In the genomic region with DNA sequence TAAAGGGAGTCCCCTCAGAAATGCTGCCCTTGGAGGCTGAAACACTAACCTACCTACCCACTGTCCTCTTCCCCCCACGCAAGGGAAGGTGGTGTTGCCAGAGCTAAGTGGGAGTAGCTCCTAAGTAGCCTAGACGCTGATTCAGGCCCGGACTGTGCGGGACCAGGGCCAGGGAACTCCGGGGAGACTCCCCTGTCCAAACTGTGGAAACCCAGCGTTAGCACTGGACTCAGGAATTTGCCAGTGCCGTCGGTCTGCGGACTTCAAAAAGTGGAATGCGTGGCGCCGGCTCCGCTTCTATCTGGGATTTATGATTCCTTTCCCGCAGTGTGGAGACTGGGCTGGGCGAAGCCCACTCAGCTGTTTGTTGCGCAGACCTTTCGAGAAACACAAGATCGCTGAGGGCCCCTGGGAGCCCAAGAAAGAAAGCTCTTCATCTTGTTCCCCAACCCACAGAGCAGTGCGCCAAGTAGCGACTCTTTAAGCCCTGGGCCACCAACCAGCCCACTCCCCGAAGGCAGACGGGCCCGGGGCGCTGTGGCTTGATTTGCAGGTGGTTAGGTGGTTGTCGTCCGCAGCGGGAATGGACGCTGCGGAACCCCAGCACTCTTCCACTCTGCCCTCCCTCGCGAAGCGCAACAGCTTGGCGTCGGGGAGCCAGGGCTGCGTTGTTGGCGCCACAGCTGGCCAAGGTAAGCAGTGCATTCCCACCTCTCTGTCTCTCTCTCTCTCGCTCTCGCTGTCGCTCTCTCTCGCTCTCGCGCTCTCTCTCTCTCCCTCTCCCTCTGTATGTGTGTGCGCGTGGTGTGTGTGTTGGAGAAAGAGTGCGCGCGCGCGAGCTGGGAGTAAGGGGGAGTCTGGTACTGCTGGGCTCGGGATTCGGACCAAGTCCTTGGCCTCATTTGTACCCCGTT, we compare ENCODE assay signal across 8 cellular contexts. TPM values are rescaled to one million over a fixed set of nuclear protein-coding genes. Genes with fewer than 3 reads are reported as not detected.
DNase-seq lines count a peak whose midpoint lies in the region; TF ChIP-seq lines count a peak whose summit lies in the region.

No MANE protein-coding gene starts in this region.

- peaks cover 1% of the 10 kb centered on the region for H3K36me3 Mint-ChIP-seq in activated CD4-positive, alpha-beta T cell treated with anti-CD3 and anti-CD28 coated beads, Interleukin-2, amount 10 ng/mL, durations not matched to agents 7 days and 5 days (ENCODE audit: low read depth)

- CTCF ChIA-PET in HEK293T (lab: Yijun Ruan, JAX), result interaction anchor here (0.6 kb wide), 1 partner anchor 40 kb away, joined by 4 read pairs; no protein-coding TSS in a partner anchor
- CTCF ChIA-PET in activated CD4-positive, alpha-beta T cell treated with anti-CD3 and anti-CD28 coated beads, Interleukin-2, amount 10 ng/mL, durations not matched to agents 7 days and 5 days (lab: Charles Lee), result interaction anchor here (0.7 to 1.6 kb wide), 5 partner anchors 9 to 162 kb away, joined by 3 to 10 read pairs (median 4); no protein-coding TSS in a partner anchor

- no peak overlapping the region for H3K9ac ChIP-seq in duodenal mucosa (ENCODE audit: low read depth in 1 of 2, low read length in 2 of 2)

- peak overlapping the region; percentile 78 for H3K27ac Mint-ChIP-seq in activated CD4-positive, alpha-beta T cell treated with anti-CD3 and anti-CD28 coated beads, Interleukin-2, amount 10 ng/mL, durations not matched to agents 7 days and 5 days

- H3K27me3 ChIP-seq in GM06990 (replicated peaks; ENCODE audit: control insufficient read depth, insufficient read depth, low read length) (no peaks in the 10 kb centered on the region; the same call in 1 of the 2 replicates), duodenal mucosa (ENCODE audit: control insufficient read depth in 1 of 2, insufficient read depth in 2 of 2, low read length in 2 of 2) (peaks cover 23 to 52% of the 10 kb centered on the region in 2 donors)

- no peaks in the 10 kb centered on the region for H3K36me3 ChIP-seq in GM06990 (ENCODE audit: control insufficient read depth, insufficient read depth, low read length)
- H3K36me3 ChIP-seq in duodenal mucosa (ENCODE audit: control insufficient read depth in 1 of 2, insufficient read depth in 2 of 2, low read length in 2 of 2), result no peaks in the 10 kb centered on the region

- no peak overlapping the region for H3K27ac ChIP-seq in duodenal mucosa (ENCODE audit: low read depth, low read length)

- no peaks in the 10 kb centered on the region for H3K9me3 Mint-ChIP-seq in activated CD4-positive, alpha-beta T cell treated with anti-CD3 and anti-CD28 coated beads, Interleukin-2, amount 10 ng/mL, durations not matched to agents 7 days and 5 days

- H3K27me3 Mint-ChIP-seq in activated CD4-positive, alpha-beta T cell treated with anti-CD3 and anti-CD28 coated beads, Interleukin-2, amount 10 ng/mL, durations not matched to agents 7 days and 5 days, result peaks cover 65% of the 10 kb centered on the region

- H3K4me3 Mint-ChIP-seq in activated CD4-positive, alpha-beta T cell treated with anti-CD3 and anti-CD28 coated beads, Interleukin-2, amount 10 ng/mL, durations not matched to agents 7 days and 5 days, result peak overlapping the region; percentile 83

- DNase-seq in GM06990 (ENCODE audit: extremely low read depth, insufficient read length) (peak; percentile 75), HEK293T (ENCODE audit: extremely low spot score) (peak; percentile 72), NB4 (ENCODE audit: low read depth) (peak; percentile 68), medulla oblongata (ENCODE audit: extremely low spot score) (peak; percentile 66), LoVo (ENCODE audit: low spot score) (no peak)
- DNase-seq in activated CD4-positive, alpha-beta T cell treated with anti-CD3 and anti-CD28 coated beads, Interleukin-2, amount 10 ng/mL, durations not matched to agents 7 days and 5 days, result peak; percentile 72
- DNase-seq in stimulated activated CD8-positive, alpha-beta memory T cell treated with anti-CD3 and anti-CD28 coated beads, Interleukin-12 subunit alpha, Interleukin-12 subunit beta, amount 100 ng/mL, for 1 hour (ENCODE audit: low read depth), result peak; percentile 47

- H3K4me1 ChIP-seq in duodenal mucosa (ENCODE audit: control insufficient read depth in 1 of 2, insufficient read depth in 2 of 2, low read length in 2 of 2), result peaks cover 0 to 16% of the 10 kb centered on the region in 2 donors

- TF ChIP-seq CTCF in GM06990 (IDR thresholded peaks at IDR 0.05; ENCODE audit: insufficient read depth, low read length, poor library complexity, severe bottlenecking) (peak; percentile 74), NB4 (IDR thresholded peaks at IDR 0.05; ENCODE audit: low read depth, low read length) (peak; percentile 38)

- H3K4me3 ChIP-seq in GM06990 (replicated peaks; ENCODE audit: low read depth, low read length) (peak overlapping the region; percentile 49), NB4 (ENCODE audit: low read depth, low read length) (no peak overlapping the region), duodenal mucosa (ENCODE audit: low read depth in 1 of 2, low read length in 2 of 2) (peak overlapping the region; percentile 40 to 51)

- TF ChIP-seq POLR2A in NB4 (IDR thresholded peaks at IDR 0.05; ENCODE audit: extremely low read depth, insufficient read length), result no peak

- H3K4me1 Mint-ChIP-seq in activated CD4-positive, alpha-beta T cell treated with anti-CD3 and anti-CD28 coated beads, Interleukin-2, amount 10 ng/mL, durations not matched to agents 7 days and 5 days, result peaks cover 35% of the 10 kb centered on the region

- POLR2A ChIA-PET in HEK293T (lab: Yijun Ruan, JAX), result interaction anchor here (0.6 to 1.5 kb wide), 6 partner anchors 10 to 772 kb away, joined by 3 to 12 read pairs (median 3); a partner anchor contains a TSS
- POLR2A ChIA-PET in activated CD4-positive, alpha-beta T cell treated with anti-CD3 and anti-CD28 coated beads, Interleukin-2, amount 10 ng/mL, durations not matched to agents 7 days and 5 days (lab: Charles Lee), result interaction anchor here (1.2 kb wide), 1 partner anchor 59 kb away, joined by 3 read pairs; a partner anchor contains a TSS

- H3K9me3 ChIP-seq in duodenal mucosa (ENCODE audit: control insufficient read depth in 1 of 2, low read length in 2 of 2), result no peaks in the 10 kb centered on the region

TF ChIP-seq in HEK293T, 16 proteins besides CTCF, POLR2A, EP300 and RAD21:
- TF ChIP-seq ZNF384 (IDR thresholded peaks at IDR 0.05) (no peak), FOXA1 (IDR thresholded peaks at IDR 0.05) (no peak), HDGF (IDR thresholded peaks at IDR 0.05; ENCODE audit: borderline replicate concordance) (no peak), NFRKB (IDR thresholded peaks at IDR 0.05) (no peak), FOXM1 (IDR thresholded peaks at IDR 0.05; ENCODE audit: borderline replicate concordance) (no peak), FOXK2 (IDR thresholded peaks at IDR 0.05) (no peak), SUZ12 (IDR thresholded peaks at IDR 0.05) (no peak), BHLHE40 (IDR thresholded peaks at IDR 0.05; ENCODE audit: borderline replicate concordance) (no peak), L3MBTL2 (conservative IDR thresholded peaks at IDR 0.05) (peak; percentile 91), LEF1 (IDR thresholded peaks at IDR 0.05; ENCODE audit: borderline replicate concordance) (no peak), ARNT (IDR thresholded peaks at IDR 0.05) (no peak), TARDBP (IDR thresholded peaks at IDR 0.05) (no peak), SP1 (IDR thresholded peaks at IDR 0.05) (no peak), ELF4 (IDR thresholded peaks at IDR 0.05) (no peak), CTBP1 (IDR thresholded peaks at IDR 0.05; ENCODE audit: borderline replicate concordance) (peak; percentile 74; the same call in 1 of the 2 replicates)
- TF ChIP-seq, protein P1, sequence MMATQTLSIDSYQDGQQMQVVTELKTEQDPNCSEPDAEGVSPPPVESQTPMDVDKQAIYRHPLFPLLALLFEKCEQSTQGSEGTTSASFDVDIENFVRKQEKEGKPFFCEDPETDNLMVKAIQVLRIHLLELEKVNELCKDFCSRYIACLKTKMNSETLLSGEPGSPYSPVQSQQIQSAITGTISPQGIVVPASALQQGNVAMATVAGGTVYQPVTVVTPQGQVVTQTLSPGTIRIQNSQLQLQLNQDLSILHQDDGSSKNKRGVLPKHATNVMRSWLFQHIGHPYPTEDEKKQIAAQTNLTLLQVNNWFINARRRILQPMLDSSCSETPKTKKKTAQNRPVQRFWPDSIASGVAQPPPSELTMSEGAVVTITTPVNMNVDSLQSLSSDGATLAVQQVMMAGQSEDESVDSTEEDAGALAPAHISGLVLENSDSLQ (IDR thresholded peaks at IDR 0.05), result peak; percentile 59; the same call in 1 of the 2 replicates

RNA-seq across cellular contexts. Expression of a gene that starts 2.0 kb away (rescaled TPM):
- not detected for total RNA-seq in activated CD4-positive, alpha-beta T cell treated with anti-CD3 and anti-CD28 coated beads, Interleukin-2, amount 10 ng/mL, durations not matched to agents 7 days and 5 days

RNA-seq across cellular contexts. Expression of a gene that starts 52.7 kb away (rescaled TPM):
- total RNA-seq in activated CD4-positive, alpha-beta T cell treated with anti-CD3 and anti-CD28 coated beads, Interleukin-2, amount 10 ng/mL, durations not matched to agents 7 days and 5 days, result not detected

RNA-seq across cellular contexts. Expression of a gene that starts 58.6 kb away (rescaled TPM):
- 10 to 100 TPM; 15.3 to 18.0 TPM for total RNA-seq in activated CD4-positive, alpha-beta T cell treated with anti-CD3 and anti-CD28 coated beads, Interleukin-2, amount 10 ng/mL, durations not matched to agents 7 days and 5 days
